In genomic region chr4:879730-880079, GRCh38 we compare ENCODE assay signal across 12 cellular contexts. TPM values are rescaled to one million over a fixed set of nuclear protein-coding genes. Genes with fewer than 3 reads are reported as not detected.
DNase-seq lines count a peak whose midpoint lies in the region; ATAC-seq lines count a peak whose summit lies in the region.
"Had no signal": no experiment of that assay in that cellular context is flagged by ENCODE, and none has a peak within 500 bp of the region (broad histone marks: within the 10 kb centered on the region; RNA-seq: fewer than 3 reads in every experiment).

No MANE protein-coding gene starts in this region.

- H3K4me1 Mint-ChIP-seq in naive thymus-derived CD8-positive, alpha-beta T cell: peaks cover 21 to 32% (median 29%) of the 10 kb centered on the region in 4 donors
- H3K4me1 Mint-ChIP-seq: naive B cell had no signal

- POLR2A ChIA-PET in naive thymus-derived CD8-positive, alpha-beta T cell (lab: Charles Lee): interaction anchor here (0.6 to 0.8 kb wide), 2 partner anchors 98 to 102 kb away, joined by 3 read pairs; no protein-coding TSS in a partner anchor

- peak; percentile 41 to 49 for ATAC-seq in naive thymus-derived CD8-positive, alpha-beta T cell
- no peak for ATAC-seq in HG03139 (IDR thresholded peaks at IDR 0.05; ENCODE audit: unreplicated experiment)

- DNase-seq in T-helper 1 cell (peak in 3 of 5 donors; percentile 19 to 75 (median 22)), UCSD-AML1 (lab: John Stamatoyannopoulos, UW; ENCODE audit: unreplicated experiment) (no peak), RKO (ENCODE audit: low spot score) (no peak), NCI-H2081 treated with DMSO at 0.1 percent for 48 hours (lab: John Stamatoyannopoulos, UW) (no peak)
- DNase-seq in activated T-cell treated with anti-CD3 and anti-CD28 coated beads, Interleukin-2, amount 50 U/mL, for 48 hours: peak; percentile 80 to 81
- DNase-seq in naive thymus-derived CD8-positive, alpha-beta T cell: peak in 1 of 10 donors; percentile 11
- peak; percentile 42 to 48 for DNase-seq in stimulated activated CD8-positive, alpha-beta memory T cell treated with anti-CD3 and anti-CD28 coated beads, Interleukin-7, amount 100 ng/mL, for 4 hours (ENCODE audit: low read depth in 2 of 2)
- DNase-seq: naive B cell, NCI-H82 had no signal

- H3K27me3 Mint-ChIP-seq in naive thymus-derived CD8-positive, alpha-beta T cell: no peaks in the 10 kb centered on the region
- H3K27me3 Mint-ChIP-seq: naive B cell had no signal

- H3K4me3 Mint-ChIP-seq in naive thymus-derived CD8-positive, alpha-beta T cell: peak overlapping the region; percentile 53 to 82 (median 72)

- peak overlapping the region; percentile 84 to 96 (median 92) for H3K27ac Mint-ChIP-seq in naive thymus-derived CD8-positive, alpha-beta T cell

- no peaks in the 10 kb centered on the region for H3K9me3 Mint-ChIP-seq in naive thymus-derived CD8-positive, alpha-beta T cell
- H3K9me3 Mint-ChIP-seq: naive B cell had no signal

- H3K36me3 Mint-ChIP-seq in naive thymus-derived CD8-positive, alpha-beta T cell: peaks cover 0 to 31% (median 2%) of the 10 kb centered on the region in 3 donors

RNA-seq across cellular contexts. Expression of gene GAK, which starts 52.4 kb away (rescaled TPM):
- 100 to 1,000 TPM; 162 to 164 TPM for total RNA-seq in naive thymus-derived CD8-positive, alpha-beta T cell
- 10 to 100 TPM; 45.0 to 71.0 (median 57.6) TPM for polyA plus RNA-seq in naive thymus-derived CD8-positive, alpha-beta T cell

RNA-seq across cellular contexts. Expression of gene TMEM175, which starts 52.6 kb away (rescaled TPM):
- total RNA-seq in naive thymus-derived CD8-positive, alpha-beta T cell: 10 to 100 TPM; 65.6 to 72.9 TPM
- 10 to 100 TPM in 2 of 3 donors, 1 to 10 TPM in 1; 6.4 to 14.7 (median 11.5) TPM for polyA plus RNA-seq in naive thymus-derived CD8-positive, alpha-beta T cell

RNA-seq across cellular contexts. Expression of gene CPLX1, which starts 53.8 kb away (rescaled TPM):
- total RNA-seq in naive thymus-derived CD8-positive, alpha-beta T cell: under 1 TPM in 1 of 2 experiments, not detected in 1; 0.29 TPM
- polyA plus RNA-seq in naive thymus-derived CD8-positive, alpha-beta T cell: not detected
- total RNA-seq: chondrocyte, LHCN-M2 had no signal

Comparison
In these comparisons a context has a peak if more than half of its experiments do, and no peak if none do; other contexts are left out.
1. DNase-seq: peak in T-helper 1 cell (3 of 5), activated T-cell treated with anti-CD3 and anti-CD28 coated beads, Interleukin-2, amount 50 U/mL, for 48 hours (2 of 2) and stimulated activated CD8-positive, alpha-beta memory T cell treated with anti-CD3 and anti-CD28 coated beads, Interleukin-7, amount 100 ng/mL, for 4 hours (2 of 2); none in UCSD-AML1 (single experiment), RKO (single experiment) and NCI-H2081 treated with DMSO at 0.1 percent for 48 hours (single experiment).